ENCODE assay signal across 1 cellular context in the genomic region with DNA sequence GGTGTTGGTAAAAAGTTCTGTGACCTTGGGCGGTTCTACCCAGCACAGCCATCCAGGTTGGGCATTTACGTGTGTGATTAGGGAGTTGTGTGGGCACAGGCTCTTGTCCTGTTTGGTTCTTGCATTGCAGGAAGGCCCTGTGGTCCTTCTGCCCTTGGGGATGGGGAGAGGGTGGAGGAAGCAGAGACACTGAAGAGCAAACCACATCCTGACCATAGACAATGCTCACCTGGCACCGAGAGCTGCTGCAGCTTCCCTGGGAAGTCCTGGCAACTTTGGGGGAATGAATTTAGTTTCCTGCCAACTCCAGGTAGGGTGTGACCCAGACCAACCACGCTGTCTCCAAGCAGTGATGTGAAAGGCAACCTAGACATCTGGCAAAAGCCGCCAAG.
A peak's percentile ranks its signal among the peaks of the same experiment; 100 is the strongest.
TF ChIP-seq lines count a peak whose summit lies in the region.

No MANE protein-coding gene starts in this region.

TF ChIP-seq in K562, 482 proteins besides CTCF, POLR2A, EP300 and RAD21 (continued from another document):
- TF ChIP-seq, protein P1, sequence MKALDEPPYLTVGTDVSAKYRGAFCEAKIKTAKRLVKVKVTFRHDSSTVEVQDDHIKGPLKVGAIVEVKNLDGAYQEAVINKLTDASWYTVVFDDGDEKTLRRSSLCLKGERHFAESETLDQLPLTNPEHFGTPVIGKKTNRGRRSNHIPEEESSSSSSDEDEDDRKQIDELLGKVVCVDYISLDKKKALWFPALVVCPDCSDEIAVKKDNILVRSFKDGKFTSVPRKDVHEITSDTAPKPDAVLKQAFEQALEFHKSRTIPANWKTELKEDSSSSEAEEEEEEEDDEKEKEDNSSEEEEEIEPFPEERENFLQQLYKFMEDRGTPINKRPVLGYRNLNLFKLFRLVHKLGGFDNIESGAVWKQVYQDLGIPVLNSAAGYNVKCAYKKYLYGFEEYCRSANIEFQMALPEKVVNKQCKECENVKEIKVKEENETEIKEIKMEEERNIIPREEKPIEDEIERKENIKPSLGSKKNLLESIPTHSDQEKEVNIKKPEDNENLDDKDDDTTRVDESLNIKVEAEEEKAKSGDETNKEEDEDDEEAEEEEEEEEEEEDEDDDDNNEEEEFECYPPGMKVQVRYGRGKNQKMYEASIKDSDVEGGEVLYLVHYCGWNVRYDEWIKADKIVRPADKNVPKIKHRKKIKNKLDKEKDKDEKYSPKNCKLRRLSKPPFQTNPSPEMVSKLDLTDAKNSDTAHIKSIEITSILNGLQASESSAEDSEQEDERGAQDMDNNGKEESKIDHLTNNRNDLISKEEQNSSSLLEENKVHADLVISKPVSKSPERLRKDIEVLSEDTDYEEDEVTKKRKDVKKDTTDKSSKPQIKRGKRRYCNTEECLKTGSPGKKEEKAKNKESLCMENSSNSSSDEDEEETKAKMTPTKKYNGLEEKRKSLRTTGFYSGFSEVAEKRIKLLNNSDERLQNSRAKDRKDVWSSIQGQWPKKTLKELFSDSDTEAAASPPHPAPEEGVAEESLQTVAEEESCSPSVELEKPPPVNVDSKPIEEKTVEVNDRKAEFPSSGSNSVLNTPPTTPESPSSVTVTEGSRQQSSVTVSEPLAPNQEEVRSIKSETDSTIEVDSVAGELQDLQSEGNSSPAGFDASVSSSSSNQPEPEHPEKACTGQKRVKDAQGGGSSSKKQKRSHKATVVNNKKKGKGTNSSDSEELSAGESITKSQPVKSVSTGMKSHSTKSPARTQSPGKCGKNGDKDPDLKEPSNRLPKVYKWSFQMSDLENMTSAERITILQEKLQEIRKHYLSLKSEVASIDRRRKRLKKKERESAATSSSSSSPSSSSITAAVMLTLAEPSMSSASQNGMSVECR (CRISPR knock-in tag; IDR thresholded peaks at IDR 0.05) = no peak
- TF ChIP-seq, protein P2, sequence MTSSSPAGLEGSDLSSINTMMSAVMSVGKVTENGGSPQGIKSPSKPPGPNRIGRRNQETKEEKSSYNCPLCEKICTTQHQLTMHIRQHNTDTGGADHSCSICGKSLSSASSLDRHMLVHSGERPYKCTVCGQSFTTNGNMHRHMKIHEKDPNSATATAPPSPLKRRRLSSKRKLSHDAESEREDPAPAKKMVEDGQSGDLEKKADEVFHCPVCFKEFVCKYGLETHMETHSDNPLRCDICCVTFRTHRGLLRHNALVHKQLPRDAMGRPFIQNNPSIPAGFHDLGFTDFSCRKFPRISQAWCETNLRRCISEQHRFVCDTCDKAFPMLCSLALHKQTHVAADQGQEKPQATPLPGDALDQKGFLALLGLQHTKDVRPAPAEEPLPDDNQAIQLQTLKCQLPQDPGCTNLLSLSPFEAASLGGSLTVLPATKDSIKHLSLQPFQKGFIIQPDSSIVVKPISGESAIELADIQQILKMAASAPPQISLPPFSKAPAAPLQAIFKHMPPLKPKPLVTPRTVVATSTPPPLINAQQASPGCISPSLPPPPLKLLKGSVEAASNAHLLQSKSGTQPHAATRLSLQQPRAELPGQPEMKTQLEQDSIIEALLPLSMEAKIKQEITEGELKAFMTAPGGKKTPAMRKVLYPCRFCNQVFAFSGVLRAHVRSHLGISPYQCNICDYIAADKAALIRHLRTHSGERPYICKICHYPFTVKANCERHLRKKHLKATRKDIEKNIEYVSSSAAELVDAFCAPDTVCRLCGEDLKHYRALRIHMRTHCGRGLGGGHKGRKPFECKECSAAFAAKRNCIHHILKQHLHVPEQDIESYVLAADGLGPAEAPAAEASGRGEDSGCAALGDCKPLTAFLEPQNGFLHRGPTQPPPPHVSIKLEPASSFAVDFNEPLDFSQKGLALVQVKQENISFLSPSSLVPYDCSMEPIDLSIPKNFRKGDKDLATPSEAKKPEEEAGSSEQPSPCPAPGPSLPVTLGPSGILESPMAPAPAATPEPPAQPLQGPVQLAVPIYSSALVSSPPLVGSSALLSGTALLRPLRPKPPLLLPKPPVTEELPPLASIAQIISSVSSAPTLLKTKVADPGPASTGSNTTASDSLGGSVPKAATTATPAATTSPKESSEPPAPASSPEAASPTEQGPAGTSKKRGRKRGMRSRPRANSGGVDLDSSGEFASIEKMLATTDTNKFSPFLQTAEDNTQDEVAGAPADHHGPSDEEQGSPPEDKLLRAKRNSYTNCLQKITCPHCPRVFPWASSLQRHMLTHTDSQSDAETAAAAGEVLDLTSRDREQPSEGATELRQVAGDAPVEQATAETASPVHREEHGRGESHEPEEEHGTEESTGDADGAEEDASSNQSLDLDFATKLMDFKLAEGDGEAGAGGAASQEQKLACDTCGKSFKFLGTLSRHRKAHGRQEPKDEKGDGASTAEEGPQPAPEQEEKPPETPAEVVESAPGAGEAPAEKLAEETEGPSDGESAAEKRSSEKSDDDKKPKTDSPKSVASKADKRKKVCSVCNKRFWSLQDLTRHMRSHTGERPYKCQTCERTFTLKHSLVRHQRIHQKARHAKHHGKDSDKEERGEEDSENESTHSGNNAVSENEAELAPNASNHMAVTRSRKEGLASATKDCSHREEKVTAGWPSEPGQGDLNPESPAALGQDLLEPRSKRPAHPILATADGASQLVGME (CRISPR knock-in tag; IDR thresholded peaks at IDR 0.05) = 0 out of 2 replicates have a peak, but pooled peaks have one; percentile 51
- TF ChIP-seq IFI16 (CRISPR knock-in tag; IDR thresholded peaks at IDR 0.05) (no peak), MEIS2 (IDR thresholded peaks at IDR 0.05; ENCODE audit: partially characterized antibody) (no peak), ZNF695 (CRISPR knock-in tag; IDR thresholded peaks at IDR 0.05) (no peak), ETS2 (tag; IDR thresholded peaks at IDR 0.05; ENCODE audit: borderline replicate concordance, poor library complexity, severe bottlenecking) (no peak), FOXP1 (CRISPR knock-in tag; IDR thresholded peaks at IDR 0.05) (no peak), SMAD3 (CRISPR knock-in tag; conservative IDR thresholded peaks at IDR 0.05) (no peak), HDGF (IDR thresholded peaks at IDR 0.05) (peak; percentile 90), BRD9 (IDR thresholded peaks at IDR 0.05; ENCODE audit: low read depth, partially characterized antibody) (no peak), PPARD (CRISPR knock-in tag; IDR thresholded peaks at IDR 0.05) (no peak), RBBP5 (IDR thresholded peaks at IDR 0.05; ENCODE audit: borderline replicate concordance, insufficient read depth, low read length, poor library complexity, severe bottlenecking) (peak; percentile 45), XRCC4 (IDR thresholded peaks at IDR 0.05; ENCODE audit: extremely low read depth, insufficient read depth, insufficient read length) (no peak), PCBP2 (IDR thresholded peaks at IDR 0.05; ENCODE audit: low read depth, low read length, poor library complexity, severe bottlenecking) (no peak), NR1H2 (CRISPR knock-in tag; IDR thresholded peaks at IDR 0.05) (peak; percentile 54; the same call in 1 of the 2 replicates), GTF2F1 (IDR thresholded peaks at IDR 0.05; ENCODE audit: low read depth, low read length) (no peak), CBX2 (IDR thresholded peaks at IDR 0.05; ENCODE audit: insufficient read depth, low read length, poor library complexity, severe bottlenecking) (no peak), C11orf30 (IDR thresholded peaks at IDR 0.05; ENCODE audit: low read depth) (no peak), ZNF253 (CRISPR knock-in tag; conservative IDR thresholded peaks at IDR 0.05) (no peak), NCOA4 (IDR thresholded peaks at IDR 0.05; ENCODE audit: partially characterized antibody) (no peak), HDAC3 (IDR thresholded peaks at IDR 0.05; ENCODE audit: borderline replicate concordance, partially characterized antibody) (no peak), NFRKB (IDR thresholded peaks at IDR 0.05; ENCODE audit: low read depth) (peak; percentile 43; the same call in 1 of the 2 replicates), ZC3H4 (CRISPR knock-in tag; IDR thresholded peaks at IDR 0.05; ENCODE audit: borderline replicate concordance) (no peak), LCOR (CRISPR knock-in tag; IDR thresholded peaks at IDR 0.05) (no peak), KLF16 (IDR thresholded peaks at IDR 0.05) (no peak), ZNF146 (CRISPR knock-in tag; IDR thresholded peaks at IDR 0.05; ENCODE audit: unreplicated experiment) (no peak), ETV1 (tag; conservative IDR thresholded peaks at IDR 0.05; ENCODE audit: low read depth) (no peak), ZKSCAN3 (CRISPR knock-in tag; IDR thresholded peaks at IDR 0.05) (no peak), MCM7 (IDR thresholded peaks at IDR 0.05) (no peak), TEAD4 (IDR thresholded peaks at IDR 0.05; ENCODE audit: low read length) (no peak), TEAD4 (CRISPR knock-in tag; IDR thresholded peaks at IDR 0.05; ENCODE audit: borderline replicate concordance) (no peak), DIDO1 (tag; IDR thresholded peaks at IDR 0.05; ENCODE audit: low read depth) (no peak), SIX5 (IDR thresholded peaks at IDR 0.05; ENCODE audit: borderline replicate concordance in 1 of 2, insufficient read depth in 1 of 2, low read depth in 1 of 2, low read length in 2 of 2) (no peak), ESRRB (CRISPR knock-in tag; IDR thresholded peaks at IDR 0.05; ENCODE audit: borderline replicate concordance) (no peak), OTX1 (CRISPR knock-in tag; IDR thresholded peaks at IDR 0.05) (no peak), NEUROD1 (IDR thresholded peaks at IDR 0.05; ENCODE audit: borderline replicate concordance, low read depth, low read length, partially characterized antibody) (no peak), TAF7 (tag; IDR thresholded peaks at IDR 0.05) (no peak), NFE2L1 (tag; IDR thresholded peaks at IDR 0.05; ENCODE audit: borderline replicate concordance, low read depth) (no peak)
- TF ChIP-seq, protein P3, sequence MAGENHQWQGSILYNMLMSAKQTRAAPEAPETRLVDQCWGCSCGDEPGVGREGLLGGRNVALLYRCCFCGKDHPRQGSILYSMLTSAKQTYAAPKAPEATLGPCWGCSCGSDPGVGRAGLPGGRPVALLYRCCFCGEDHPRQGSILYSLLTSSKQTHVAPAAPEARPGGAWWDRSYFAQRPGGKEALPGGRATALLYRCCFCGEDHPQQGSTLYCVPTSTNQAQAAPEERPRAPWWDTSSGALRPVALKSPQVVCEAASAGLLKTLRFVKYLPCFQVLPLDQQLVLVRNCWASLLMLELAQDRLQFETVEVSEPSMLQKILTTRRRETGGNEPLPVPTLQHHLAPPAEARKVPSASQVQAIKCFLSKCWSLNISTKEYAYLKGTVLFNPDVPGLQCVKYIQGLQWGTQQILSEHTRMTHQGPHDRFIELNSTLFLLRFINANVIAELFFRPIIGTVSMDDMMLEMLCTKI (IDR thresholded peaks at IDR 0.05; ENCODE audit: partially characterized antibody) = no peak
- TF ChIP-seq, protein P4, sequence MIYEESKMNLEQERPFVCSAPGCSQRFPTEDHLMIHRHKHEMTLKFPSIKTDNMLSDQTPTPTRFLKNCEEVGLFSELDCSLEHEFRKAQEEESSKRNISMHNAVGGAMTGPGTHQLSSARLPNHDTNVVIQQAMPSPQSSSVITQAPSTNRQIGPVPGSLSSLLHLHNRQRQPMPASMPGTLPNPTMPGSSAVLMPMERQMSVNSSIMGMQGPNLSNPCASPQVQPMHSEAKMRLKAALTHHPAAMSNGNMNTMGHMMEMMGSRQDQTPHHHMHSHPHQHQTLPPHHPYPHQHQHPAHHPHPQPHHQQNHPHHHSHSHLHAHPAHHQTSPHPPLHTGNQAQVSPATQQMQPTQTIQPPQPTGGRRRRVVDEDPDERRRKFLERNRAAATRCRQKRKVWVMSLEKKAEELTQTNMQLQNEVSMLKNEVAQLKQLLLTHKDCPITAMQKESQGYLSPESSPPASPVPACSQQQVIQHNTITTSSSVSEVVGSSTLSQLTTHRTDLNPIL (CRISPR knock-in tag; IDR thresholded peaks at IDR 0.05) = no peak
- TF ChIP-seq, protein P5, sequence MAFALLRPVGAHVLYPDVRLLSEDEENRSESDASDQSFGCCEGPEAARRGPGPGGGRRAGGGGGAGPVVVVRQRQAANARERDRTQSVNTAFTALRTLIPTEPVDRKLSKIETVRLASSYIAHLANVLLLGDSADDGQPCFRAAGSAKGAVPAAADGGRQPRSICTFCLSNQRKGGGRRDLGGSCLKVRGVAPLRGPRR (CRISPR knock-in tag; IDR thresholded peaks at IDR 0.05) = no peak
- TF ChIP-seq, protein P6, sequence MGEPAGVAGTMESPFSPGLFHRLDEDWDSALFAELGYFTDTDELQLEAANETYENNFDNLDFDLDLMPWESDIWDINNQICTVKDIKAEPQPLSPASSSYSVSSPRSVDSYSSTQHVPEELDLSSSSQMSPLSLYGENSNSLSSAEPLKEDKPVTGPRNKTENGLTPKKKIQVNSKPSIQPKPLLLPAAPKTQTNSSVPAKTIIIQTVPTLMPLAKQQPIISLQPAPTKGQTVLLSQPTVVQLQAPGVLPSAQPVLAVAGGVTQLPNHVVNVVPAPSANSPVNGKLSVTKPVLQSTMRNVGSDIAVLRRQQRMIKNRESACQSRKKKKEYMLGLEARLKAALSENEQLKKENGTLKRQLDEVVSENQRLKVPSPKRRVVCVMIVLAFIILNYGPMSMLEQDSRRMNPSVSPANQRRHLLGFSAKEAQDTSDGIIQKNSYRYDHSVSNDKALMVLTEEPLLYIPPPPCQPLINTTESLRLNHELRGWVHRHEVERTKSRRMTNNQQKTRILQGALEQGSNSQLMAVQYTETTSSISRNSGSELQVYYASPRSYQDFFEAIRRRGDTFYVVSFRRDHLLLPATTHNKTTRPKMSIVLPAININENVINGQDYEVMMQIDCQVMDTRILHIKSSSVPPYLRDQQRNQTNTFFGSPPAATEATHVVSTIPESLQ (CRISPR knock-in tag; IDR thresholded peaks at IDR 0.05) = peak; percentile 23; the same call in 1 of the 2 replicates
- TF ChIP-seq, protein P7, sequence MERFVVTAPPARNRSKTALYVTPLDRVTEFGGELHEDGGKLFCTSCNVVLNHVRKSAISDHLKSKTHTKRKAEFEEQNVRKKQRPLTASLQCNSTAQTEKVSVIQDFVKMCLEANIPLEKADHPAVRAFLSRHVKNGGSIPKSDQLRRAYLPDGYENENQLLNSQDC (CRISPR knock-in tag; IDR thresholded peaks at IDR 0.05) = 0 out of 2 replicates have a peak, but pooled peaks have one; percentile 10
